26 cellular contexts compared by ENCODE assay signal in the genomic region with DNA sequence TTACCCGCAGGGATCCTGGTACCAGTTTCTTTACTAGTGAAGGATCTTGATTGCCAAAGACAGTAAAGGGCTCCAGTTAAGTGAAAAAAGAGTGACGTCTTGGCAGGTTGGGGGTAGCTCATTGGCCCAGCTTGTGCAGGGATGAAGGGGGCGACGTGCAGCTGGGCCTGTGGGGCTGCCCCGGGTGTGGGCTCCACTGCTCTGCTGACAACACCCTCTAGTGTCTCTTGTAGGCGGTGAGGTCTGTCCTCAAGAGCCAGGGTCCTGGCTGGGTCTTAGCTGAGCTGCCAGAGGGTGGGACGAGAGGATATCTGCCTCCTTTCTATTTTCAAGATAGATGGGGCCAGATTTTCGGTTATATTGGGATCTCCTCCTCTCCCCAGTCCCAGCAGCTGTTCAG. TPM values are rescaled to one million over a fixed set of nuclear protein-coding genes. Genes with fewer than 3 reads are reported as not detected.
"Had no signal": no experiment of that assay in that cellular context is flagged by ENCODE, and none has a peak within 500 bp of the region (broad histone marks: within the 10 kb centered on the region; RNA-seq: fewer than 3 reads in every experiment).

No MANE protein-coding gene starts in this region.

- H3K27ac Mint-ChIP-seq: activated naive CD8-positive, alpha-beta T cell treated with anti-CD3 and anti-CD28 coated beads, Interleukin-2, amount 10 ng/mL, durations not matched to agents 7 days and 5 days; natural killer cell treated with Interleukin-12 subunit alpha and Interleukin-12 subunit beta and Interleukin-15 and Interleukin-18, amount 100 ng/mL, for 72 hours; T-cell had no signal

- H3K4me1 ChIP-seq: heart right ventricle, prostate gland, upper lobe of left lung had no signal

- ATAC-seq: activated T-cell treated with anti-CD3 and anti-CD28 coated beads, Interleukin-2, amount 50 U/mL, for 4 hours; heart right ventricle; left ventricle myocardium superior; natural killer cell treated with Interleukin-12 subunit alpha and Interleukin-12 subunit beta and Interleukin-15 and Interleukin-18, amount 100 ng/mL, for 72 hours; stimulated activated naive CD8-positive, alpha-beta T cell treated with anti-CD3 and anti-CD28 coated beads, Interleukin-15, Interleukin-2, amounts not matched to agents 100 U/mL and 50 U/mL, for 24 hours; T-cell had no signal

- H3K4me3 Mint-ChIP-seq: activated naive CD8-positive, alpha-beta T cell treated with anti-CD3 and anti-CD28 coated beads, Interleukin-2, amount 10 ng/mL, durations not matched to agents 7 days and 5 days; activated T-cell treated with anti-CD3 and anti-CD28 coated beads, Interleukin-2, amount 50 U/mL, for 4 hours; natural killer cell treated with Interleukin-12 subunit alpha and Interleukin-12 subunit beta and Interleukin-15 and Interleukin-18, amount 100 ng/mL, for 72 hours; T-cell had no signal

- FAIRE-seq: bronchial epithelial cell had no signal

- H3K4me3 ChIP-seq: heart right ventricle, ovary, prostate gland, upper lobe of left lung had no signal

- H3K27me3 ChIP-seq: ovary had no signal

- H3K36me3 ChIP-seq: heart right ventricle, neutrophil, ovary, prostate gland, upper lobe of left lung had no signal

- H3K27ac ChIP-seq: epithelial cell of prostate, heart right ventricle, neutrophil, ovary, prostate gland, upper lobe of left lung had no signal

- DNase-seq: activated CD4-positive, alpha-beta T cell treated with anti-CD3 and anti-CD28 coated beads for 4 hours; activated CD4-positive, alpha-beta T cell treated with anti-CD3 and anti-CD28 coated beads, Interleukin-2, amount 50 U/mL, for 48 hours; activated CD4-positive, CD25-positive, alpha-beta regulatory T cell; activated CD8-positive, alpha-beta memory T cell treated with anti-CD3 and anti-CD28 coated beads, Interleukin-2, amount 50 U/mL, for 48 hours; activated naive CD4-positive, alpha-beta T cell treated with Interleukin-2 at 50 U/mL for 16 hours; activated naive CD8-positive, alpha-beta T cell treated with anti-CD3 and anti-CD28 coated beads, Interleukin-2, amount 10 ng/mL, durations not matched to agents 7 days and 5 days; activated T-cell treated with anti-CD3 and anti-CD28 coated beads, Interleukin-2, amount 50 U/mL, for 4 hours; amniotic stem cell; cerebellar nuclear complex; cortex of kidney; heart right ventricle; kidney glomerular epithelial cell; left ventricle myocardium superior; mammary epithelial cell; midbrain; stimulated activated CD4-positive, alpha-beta T cell treated with anti-CD3 and anti-CD28 coated beads, Interleukin-12 subunit alpha, Interleukin-12 subunit beta, amount 100 ng/mL, for 4 hours; stimulated activated CD4-positive, alpha-beta T cell treated with anti-CD3 and anti-CD28 coated beads, Interleukin-4, amount 100 ng/mL, for 4 hours; stimulated activated naive CD8-positive, alpha-beta T cell treated with anti-CD3 and anti-CD28 coated beads, Interleukin-15, Interleukin-2, amounts not matched to agents 100 U/mL and 50 U/mL, for 24 hours; T-cell; upper lobe of left lung had no signal

- H3K9me3 ChIP-seq: heart right ventricle, neutrophil, ovary, prostate gland, upper lobe of left lung had no signal

- H3K36me3 Mint-ChIP-seq: activated naive CD8-positive, alpha-beta T cell treated with anti-CD3 and anti-CD28 coated beads, Interleukin-2, amount 10 ng/mL, durations not matched to agents 7 days and 5 days; natural killer cell treated with Interleukin-12 subunit alpha and Interleukin-12 subunit beta and Interleukin-15 and Interleukin-18, amount 100 ng/mL, for 72 hours; T-cell had no signal

- H3K4me1 Mint-ChIP-seq: activated naive CD8-positive, alpha-beta T cell treated with anti-CD3 and anti-CD28 coated beads, Interleukin-2, amount 10 ng/mL, durations not matched to agents 7 days and 5 days had no signal

- H3K9me3 Mint-ChIP-seq: activated naive CD8-positive, alpha-beta T cell treated with anti-CD3 and anti-CD28 coated beads, Interleukin-2, amount 10 ng/mL, durations not matched to agents 7 days and 5 days; activated T-cell treated with anti-CD3 and anti-CD28 coated beads, Interleukin-2, amount 50 U/mL, for 4 hours; natural killer cell treated with Interleukin-12 subunit alpha and Interleukin-12 subunit beta and Interleukin-15 and Interleukin-18, amount 100 ng/mL, for 72 hours; T-cell had no signal

RNA-seq across cellular contexts. Expression of gene ARHGEF4, which starts 6.1 kb away (rescaled TPM):
- total RNA-seq: natural killer cell treated with Interleukin-12 subunit alpha and Interleukin-12 subunit beta and Interleukin-15 and Interleukin-18, amount 100 ng/mL, for 72 hours had no signal
